In the genomic region with DNA sequence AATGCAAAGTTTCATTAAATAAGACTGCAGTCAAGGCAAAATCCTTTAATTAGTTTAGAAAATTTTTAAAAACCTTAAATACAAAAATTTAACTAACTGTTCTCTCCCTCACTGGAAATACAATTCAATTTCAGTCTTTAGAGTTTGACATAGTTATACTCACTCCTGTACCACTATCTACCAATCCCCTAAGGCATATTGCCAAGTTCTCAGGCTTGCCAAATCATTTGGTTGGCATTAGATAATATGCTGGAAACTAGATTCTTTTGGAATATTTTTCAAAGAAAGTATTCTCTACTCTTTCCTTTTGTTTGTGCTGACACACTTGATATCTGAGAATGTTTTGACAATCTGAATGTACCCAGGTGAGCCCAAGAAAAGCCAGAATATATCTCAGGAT, we compare ENCODE assay signal across 27 cellular contexts.
DNase-seq lines count a peak whose midpoint lies in the region; ATAC-seq, FAIRE-seq and TF ChIP-seq lines count a peak whose summit lies in the region.
"Had no signal": no experiment of that assay in that cellular context is flagged by ENCODE, and none has a peak within 500 bp of the region (broad histone marks: within the 10 kb centered on the region; RNA-seq: fewer than 3 reads in every experiment).

No MANE protein-coding gene starts in this region.

- in situ Hi-C loops in G401 (cut with HindIII; ENCODE audit: low sequenced_read_pairs), result no loop called here

- ATAC-seq in SK-N-SH treated with all-trans-retinoic acid at 6 μM for 48 hours (peak; percentile 66), GM19397 (IDR thresholded peaks at IDR 0.05; ENCODE audit: unreplicated experiment) (no peak)
- ATAC-seq: activated CD4-positive, CD25-positive, alpha-beta regulatory T cell treated with anti-CD3 and anti-CD28 coated beads, Interleukin-2, amount 50 U/mL, for 24 hours; effector memory CD8-positive, alpha-beta T cell; mucosa of descending colon; natural killer cell treated with Interleukin-12 subunit alpha and Interleukin-12 subunit beta and Interleukin-15 and Interleukin-18, amount 100 ng/mL, for 72 hours; right cardiac atrium; Right ventricle myocardium inferior had no signal

- DNase-seq in G401 (ENCODE audit: low spot score), result peak; percentile 39
- peak; percentile 51 for DNase-seq in renal cortical epithelial cell (ENCODE audit: low read depth)
- DNase-seq in NCI-H2227 (lab: John Stamatoyannopoulos, UW; ENCODE audit: unreplicated experiment), result no peak
- no peak for DNase-seq in AG08395 (ENCODE audit: low spot score)
- DNase-seq: ACHN; activated CD4-positive, alpha-beta T cell treated with anti-CD3 and anti-CD28 coated beads, Interleukin-2, amount 50 U/mL, for 4 hours; activated naive CD4-positive, alpha-beta T cell treated with Interleukin-2 at 50 U/mL for 16 hours; effector memory CD8-positive, alpha-beta T cell; erythroblast; foreskin melanocyte; HCEC 1CT; KG1; mucosa of descending colon; NCI-H1417; NCI-H2029; NCI-H526; right cardiac atrium; stimulated activated CD4-positive, alpha-beta T cell treated with anti-CD3 and anti-CD28 coated beads, Interleukin-1b, Interleukin-23, amount 100 ng/mL, for 48 hours; T-helper 2 cell; uterus had no signal

- FAIRE-seq in endometrium (lab: Jason Lieb, UNC), result peak; percentile 26
- FAIRE-seq: bronchial epithelial cell had no signal

TF ChIP-seq in SK-N-SH treated with all-trans-retinoic acid at 6 μM for 48 hours, 23 proteins besides CTCF, POLR2A, EP300 and RAD21:
- no peak for TF ChIP-seq ZNF8 (CRISPR knock-in tag; IDR thresholded peaks at IDR 0.05)
- no peak for TF ChIP-seq ZFP3 (CRISPR knock-in tag; IDR thresholded peaks at IDR 0.05)
- no peak for TF ChIP-seq ESRRG (CRISPR knock-in tag; IDR thresholded peaks at IDR 0.05)
- TF ChIP-seq TOX (CRISPR knock-in tag; IDR thresholded peaks at IDR 0.05; ENCODE audit: borderline replicate concordance), result no peak
- no peak for TF ChIP-seq ISL1 (CRISPR knock-in tag; IDR thresholded peaks at IDR 0.05)
- TF ChIP-seq TCF4 (CRISPR knock-in tag; IDR thresholded peaks at IDR 0.05; ENCODE audit: borderline replicate concordance), result no peak
- TF ChIP-seq BACH2 (CRISPR knock-in tag; IDR thresholded peaks at IDR 0.05; ENCODE audit: borderline replicate concordance), result no peak
- TF ChIP-seq ZC3H10 (CRISPR knock-in tag; IDR thresholded peaks at IDR 0.05), result no peak
- TF ChIP-seq, protein P1, sequence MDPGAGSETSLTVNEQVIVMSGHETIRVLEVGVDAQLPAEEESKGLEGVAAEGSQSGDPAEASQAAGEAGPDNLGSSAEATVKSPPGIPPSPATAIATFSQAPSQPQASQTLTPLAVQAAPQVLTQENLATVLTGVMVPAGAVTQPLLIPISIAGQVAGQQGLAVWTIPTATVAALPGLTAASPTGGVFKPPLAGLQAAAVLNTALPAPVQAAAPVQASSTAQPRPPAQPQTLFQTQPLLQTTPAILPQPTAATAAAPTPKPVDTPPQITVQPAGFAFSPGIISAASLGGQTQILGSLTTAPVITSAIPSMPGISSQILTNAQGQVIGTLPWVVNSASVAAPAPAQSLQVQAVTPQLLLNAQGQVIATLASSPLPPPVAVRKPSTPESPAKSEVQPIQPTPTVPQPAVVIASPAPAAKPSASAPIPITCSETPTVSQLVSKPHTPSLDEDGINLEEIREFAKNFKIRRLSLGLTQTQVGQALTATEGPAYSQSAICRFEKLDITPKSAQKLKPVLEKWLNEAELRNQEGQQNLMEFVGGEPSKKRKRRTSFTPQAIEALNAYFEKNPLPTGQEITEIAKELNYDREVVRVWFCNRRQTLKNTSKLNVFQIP (CRISPR knock-in tag; IDR thresholded peaks at IDR 0.05; ENCODE audit: borderline replicate concordance, low read depth), result no peak
- no peak for TF ChIP-seq ARNTL (CRISPR knock-in tag; IDR thresholded peaks at IDR 0.05; ENCODE audit: borderline replicate concordance, low read depth)
- TF ChIP-seq RARB (CRISPR knock-in tag; IDR thresholded peaks at IDR 0.05), result no peak
- TF ChIP-seq ZNF565 (CRISPR knock-in tag; conservative IDR thresholded peaks at IDR 0.05; ENCODE audit: low read depth), result no peak
- no peak for TF ChIP-seq ZFP30 (CRISPR knock-in tag; IDR thresholded peaks at IDR 0.05)
- TF ChIP-seq, protein P2, sequence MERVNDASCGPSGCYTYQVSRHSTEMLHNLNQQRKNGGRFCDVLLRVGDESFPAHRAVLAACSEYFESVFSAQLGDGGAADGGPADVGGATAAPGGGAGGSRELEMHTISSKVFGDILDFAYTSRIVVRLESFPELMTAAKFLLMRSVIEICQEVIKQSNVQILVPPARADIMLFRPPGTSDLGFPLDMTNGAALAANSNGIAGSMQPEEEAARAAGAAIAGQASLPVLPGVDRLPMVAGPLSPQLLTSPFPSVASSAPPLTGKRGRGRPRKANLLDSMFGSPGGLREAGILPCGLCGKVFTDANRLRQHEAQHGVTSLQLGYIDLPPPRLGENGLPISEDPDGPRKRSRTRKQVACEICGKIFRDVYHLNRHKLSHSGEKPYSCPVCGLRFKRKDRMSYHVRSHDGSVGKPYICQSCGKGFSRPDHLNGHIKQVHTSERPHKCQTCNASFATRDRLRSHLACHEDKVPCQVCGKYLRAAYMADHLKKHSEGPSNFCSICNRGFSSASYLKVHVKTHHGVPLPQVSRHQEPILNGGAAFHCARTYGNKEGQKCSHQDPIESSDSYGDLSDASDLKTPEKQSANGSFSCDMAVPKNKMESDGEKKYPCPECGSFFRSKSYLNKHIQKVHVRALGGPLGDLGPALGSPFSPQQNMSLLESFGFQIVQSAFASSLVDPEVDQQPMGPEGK (CRISPR knock-in tag; IDR thresholded peaks at IDR 0.05; ENCODE audit: borderline replicate concordance), result no peak

Comparison
In these comparisons a context has a peak if more than half of its experiments do, and no peak if none do; other contexts are left out.
1. DNase-seq: peak in G401 (single experiment) and renal cortical epithelial cell (single experiment); none in NCI-H2227 (single experiment) and AG08395 (single experiment).